8 cellular contexts compared by ENCODE assay signal in the genomic region with DNA sequence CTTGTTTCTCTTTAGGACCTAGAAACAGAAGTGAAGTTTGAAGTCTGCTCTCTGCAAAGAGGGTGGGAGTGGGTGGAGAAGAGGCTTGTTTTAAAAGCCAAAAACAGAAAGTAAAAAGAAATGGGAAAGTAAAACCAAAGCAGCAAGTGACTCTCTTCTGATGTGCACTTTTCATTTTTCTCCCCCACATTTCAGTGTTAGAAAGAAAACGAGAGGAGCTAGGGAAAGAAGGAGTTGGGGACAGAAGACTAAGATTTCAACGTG. TPM values are rescaled to one million over a fixed set of nuclear protein-coding genes. Genes with fewer than 3 reads are reported as not detected.
DNase-seq lines count a peak whose midpoint lies in the region; ATAC-seq and TF ChIP-seq lines count a peak whose summit lies in the region.

No MANE protein-coding gene starts in this region.

- peak overlapping the region; percentile 74 for H3K4me3 Mint-ChIP-seq in CD4-positive, alpha-beta T cell
- peak overlapping the region; percentile 70 for H3K4me3 Mint-ChIP-seq in stimulated activated effector memory CD8-positive, alpha-beta T cell treated with anti-CD3 and anti-CD28 coated beads, Interleukin-12 subunit alpha, Interleukin-12 subunit beta, amount 100 ng/mL, for 72 hours

- H3K9me3 ChIP-seq in CD4-positive, alpha-beta T cell (ENCODE audit: control insufficient read depth, low read length), result no peaks in the 10 kb centered on the region
- H3K9me3 ChIP-seq in trophoblast cell (ENCODE audit: insufficient read depth, low read depth, low read length), result peaks cover 2% of the 10 kb centered on the region

- CTCF ChIA-PET in CD4-positive, alpha-beta T cell (lab: Charles Lee), result interaction anchor here (1.2 kb wide), 1 partner anchor 8 kb away, joined by 3 read pairs; no protein-coding TSS in a partner anchor

- DNase-seq in CD4-positive, alpha-beta T cell, result no peak
- DNase-seq in epithelial cell of prostate (ENCODE audit: low read depth, low spot score) (no peak), NCI-H748 (lab: John Stamatoyannopoulos, UW; ENCODE audit: unreplicated experiment) (no peak), trophoblast cell (no peak), SKM-1 (lab: John Stamatoyannopoulos, UW; ENCODE audit: unreplicated experiment) (no peak)
- no peak for DNase-seq in stimulated activated effector memory CD8-positive, alpha-beta T cell treated with anti-CD3 and anti-CD28 coated beads, Interleukin-12 subunit alpha, Interleukin-12 subunit beta, amount 100 ng/mL, for 72 hours (ENCODE audit: low spot score in 2 of 2)

- no peak overlapping the region for H4K91ac ChIP-seq in trophoblast cell (ENCODE audit: low read depth, low read length)

- H3K4me1 ChIP-seq in trophoblast cell (ENCODE audit: control insufficient read depth in 1 of 2, insufficient read depth in 2 of 2, low read length in 2 of 2), result peaks cover 0 to 8% of the 10 kb centered on the region in 2 experiments

- intact Hi-C loops in CD4-positive, alpha-beta T cell (cut with DNase I, micrococcal nuclease), result no loop called here

- H3K36me3 Mint-ChIP-seq in CD4-positive, alpha-beta T cell (ENCODE audit: low read depth), result no peaks in the 10 kb centered on the region
- no peaks in the 10 kb centered on the region for H3K36me3 Mint-ChIP-seq in stimulated activated effector memory CD8-positive, alpha-beta T cell treated with anti-CD3 and anti-CD28 coated beads, Interleukin-12 subunit alpha, Interleukin-12 subunit beta, amount 100 ng/mL, for 72 hours

- H3K14ac ChIP-seq in trophoblast cell (ENCODE audit: low read length), result no peak overlapping the region

- peaks cover 17% of the 10 kb centered on the region for H3K4me1 Mint-ChIP-seq in CD4-positive, alpha-beta T cell (ENCODE audit: low read depth)
- peaks cover 19% of the 10 kb centered on the region for H3K4me1 Mint-ChIP-seq in stimulated activated effector memory CD8-positive, alpha-beta T cell treated with anti-CD3 and anti-CD28 coated beads, Interleukin-12 subunit alpha, Interleukin-12 subunit beta, amount 100 ng/mL, for 72 hours

- H2AK5ac ChIP-seq in trophoblast cell (ENCODE audit: low read length), result no peak overlapping the region

- H3K4me3 ChIP-seq in trophoblast cell (ENCODE audit: low read depth, low read length), result no peak overlapping the region

- no peak overlapping the region for H3K18ac ChIP-seq in trophoblast cell (ENCODE audit: low read length)

- TF ChIP-seq CTCF in CD4-positive, alpha-beta T cell (IDR thresholded peaks at IDR 0.05), result no peak

- H3K4ac ChIP-seq in trophoblast cell (ENCODE audit: low read depth, low read length), result no peak overlapping the region

- no peak overlapping the region for H2BK12ac ChIP-seq in trophoblast cell (ENCODE audit: low read length)

- no peak overlapping the region for H3K27ac ChIP-seq in CD4-positive, alpha-beta T cell (ENCODE audit: low read depth, low read length)
- H3K27ac ChIP-seq in epithelial cell of prostate, result peak overlapping the region; percentile 94
- H3K27ac ChIP-seq in trophoblast cell (ENCODE audit: low read depth, low read length), result no peak overlapping the region

- H3K27ac Mint-ChIP-seq in CD4-positive, alpha-beta T cell, result no peak overlapping the region
- H3K27ac Mint-ChIP-seq in stimulated activated effector memory CD8-positive, alpha-beta T cell treated with anti-CD3 and anti-CD28 coated beads, Interleukin-12 subunit alpha, Interleukin-12 subunit beta, amount 100 ng/mL, for 72 hours, result no peak overlapping the region

- no peaks in the 10 kb centered on the region for H3K79me1 ChIP-seq in trophoblast cell (ENCODE audit: low read length)

- POLR2A ChIA-PET in CD4-positive, alpha-beta T cell (lab: Charles Lee), result no interaction called here

- H3K9ac ChIP-seq in trophoblast cell (ENCODE audit: low read length), result no peak overlapping the region

- no peak overlapping the region for H2BK120ac ChIP-seq in trophoblast cell (ENCODE audit: insufficient read depth, low read length, poor library complexity)

- no peak overlapping the region for H4K12ac ChIP-seq in trophoblast cell (ENCODE audit: low read depth, low read length)

- H3K36me3 ChIP-seq in trophoblast cell (ENCODE audit: control insufficient read depth in 1 of 2, insufficient read depth in 2 of 2, low read length in 2 of 2), result no peaks in the 10 kb centered on the region

- no peaks in the 10 kb centered on the region for H3K9me3 Mint-ChIP-seq in CD4-positive, alpha-beta T cell
- no peaks in the 10 kb centered on the region for H3K9me3 Mint-ChIP-seq in stimulated activated effector memory CD8-positive, alpha-beta T cell treated with anti-CD3 and anti-CD28 coated beads, Interleukin-12 subunit alpha, Interleukin-12 subunit beta, amount 100 ng/mL, for 72 hours

- no peak overlapping the region for H2BK5ac ChIP-seq in trophoblast cell (ENCODE audit: low read depth, low read length, poor library complexity)

- no peak for ATAC-seq in CD4-positive, alpha-beta T cell (ENCODE audit: poor library complexity)
- ATAC-seq in GM19452 (IDR thresholded peaks at IDR 0.05; ENCODE audit: unreplicated experiment) (peak; percentile 41), HG03439 (IDR thresholded peaks at IDR 0.05; ENCODE audit: unreplicated experiment) (peak; percentile 49)
- ATAC-seq in stimulated activated effector memory CD8-positive, alpha-beta T cell treated with anti-CD3 and anti-CD28 coated beads, Interleukin-12 subunit alpha, Interleukin-12 subunit beta, amount 100 ng/mL, for 72 hours, result no peak

- peaks cover 44% of the 10 kb centered on the region for H3K27me3 Mint-ChIP-seq in CD4-positive, alpha-beta T cell

- no peak overlapping the region for H3K4me2 ChIP-seq in trophoblast cell (ENCODE audit: low read length)

- H2AFZ ChIP-seq in trophoblast cell (ENCODE audit: insufficient read depth, low read length, poor library complexity), result no peak overlapping the region

- H3K23ac ChIP-seq in trophoblast cell (ENCODE audit: low read length), result no peak overlapping the region

- no CpG with 5 or more reads among the region's 2 CpGs for WGBS in trophoblast cell (ENCODE audit: extremely low coverage, insufficient coverage, insufficient read length)

- no peaks in the 10 kb centered on the region for H3K79me2 ChIP-seq in trophoblast cell (ENCODE audit: control insufficient read depth, insufficient read depth, low read length, poor library complexity)

- H3K27me3 ChIP-seq in CD4-positive, alpha-beta T cell (ENCODE audit: control insufficient read depth, insufficient read depth, low read length), result peaks cover 27% of the 10 kb centered on the region
- no peaks in the 10 kb centered on the region for H3K27me3 ChIP-seq in trophoblast cell (ENCODE audit: insufficient read depth, low read length)

- no peak overlapping the region for H4K8ac ChIP-seq in trophoblast cell (ENCODE audit: low read depth, low read length)

RNA-seq across cellular contexts. Expression of gene C6orf141, which starts 1.3 kb away (rescaled TPM):
- total RNA-seq in CD4-positive, alpha-beta T cell, result not detected
- 2.7 and 2.9 TPM in 2 replicates for polyA plus RNA-seq in trophoblast cell (2013)

RNA-seq across cellular contexts. Expression of gene GLYATL3, which starts 52.1 kb away (rescaled TPM):
- total RNA-seq in CD4-positive, alpha-beta T cell, result not detected
- polyA plus RNA-seq in trophoblast cell (2013), result not detected in 2 replicates

Comparison
In these comparisons a context has a peak if more than half of its experiments do, and no peak if none do; other contexts are left out.
1. ATAC-seq: peak in GM19452 (single experiment) and HG03439 (single experiment); none in CD4-positive, alpha-beta T cell (single experiment) and stimulated activated effector memory CD8-positive, alpha-beta T cell treated with anti-CD3 and anti-CD28 coated beads, Interleukin-12 subunit alpha, Interleukin-12 subunit beta, amount 100 ng/mL, for 72 hours (single experiment).